In the genomic region with DNA sequence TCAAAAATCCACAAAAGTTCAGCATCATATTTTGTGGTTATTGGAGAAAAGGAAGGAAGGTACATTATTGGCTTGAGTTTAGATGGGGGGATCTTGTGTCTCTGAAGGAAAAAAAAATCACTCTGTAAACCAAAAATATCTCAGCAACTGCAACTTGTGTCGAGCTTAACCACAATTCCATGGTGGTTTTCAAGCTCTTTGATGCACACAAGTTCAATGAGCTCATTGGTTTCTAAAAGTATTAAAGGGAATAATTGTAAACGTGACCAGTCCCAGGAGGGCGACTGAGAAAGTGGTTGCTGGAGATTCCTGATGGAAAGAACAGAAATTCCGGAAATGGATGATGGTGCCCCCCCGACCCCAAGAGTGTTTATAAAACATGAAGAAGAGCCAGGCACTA, we compare ENCODE assay signal across 20 cellular contexts.
"Had no signal": no experiment of that assay in that cellular context is flagged by ENCODE, and none has a peak within 500 bp of the region (broad histone marks: within the 10 kb centered on the region; RNA-seq: fewer than 3 reads in every experiment).

No MANE protein-coding gene starts in this region.

- H3K4me2 ChIP-seq: KMS-11 had no signal

- DNase-seq: IMR-90, Kasumi-1, MV-4-11, NCI-H1048, NCI-H1105, NCI-H1436 treated with DMSO at 0.1 percent for 48 hours, NCI-H1694, NCI-H187 treated with DMSO at 0.1 percent for 48 hours, NCI-H2029 treated with DMSO at 0.1 percent for 48 hours, NCI-H2171 treated with DMSO at 0.1 percent for 48 hours, NCI-H2227 treated with DMSO at 0.1 percent for 48 hours, NCI-H524, NCI-H526 treated with DMSO at 0.1 percent for 48 hours, NCI-H748 treated with DMSO at 0.1 percent for 48 hours, PC-3, SHP77 had no signal

- H3K27ac ChIP-seq: KMS-11, RWPE1, SK-N-MC had no signal

- H3K9ac ChIP-seq: KMS-11 had no signal

- H3K4me3 ChIP-seq: K562, SK-N-MC had no signal
